Comparison of ENCODE assay signal across 9 cellular contexts in genomic region chr12:54016478-54016964, GRCh38. TPM values are rescaled to one million over a fixed set of nuclear protein-coding genes. Genes with fewer than 3 reads are reported as not detected.
DNase-seq lines count a peak whose midpoint lies in the region; ATAC-seq and TF ChIP-seq lines count a peak whose summit lies in the region.
"Had no signal": no experiment of that assay in that cellular context is flagged by ENCODE, and none has a peak within 500 bp of the region (broad histone marks: within the 10 kb centered on the region; RNA-seq: fewer than 3 reads in every experiment).

No MANE protein-coding gene starts in this region.

- H3K4me1 ChIP-seq in BE2C: peaks cover 24% of the 10 kb centered on the region
- H3K4me1 ChIP-seq in mesenchymal stem cell (ENCODE audit: control insufficient read depth, insufficient read depth, low read depth, low read length): peaks cover 26% of the 10 kb centered on the region

- H2AFZ ChIP-seq in mesenchymal stem cell (ENCODE audit: low read depth, low read length): no peak overlapping the region

- peak overlapping the region; percentile 45 for H2BK120ac ChIP-seq in mesenchymal stem cell (ENCODE audit: low read depth, low read length)

- H3K4me3 ChIP-seq in BE2C (ENCODE audit: low read depth, low read length) (peak overlapping the region; percentile 80), mesenchymal stem cell (ENCODE audit: insufficient read depth in 1 of 2, low read depth in 1 of 2, low read length in 2 of 2) (peak overlapping the region in 1 of 2 experiments; percentile 91)

- H2AK5ac ChIP-seq in mesenchymal stem cell (ENCODE audit: low read length, severe bottlenecking): no peak overlapping the region

- peak overlapping the region; percentile 95 for H4K91ac ChIP-seq in mesenchymal stem cell (ENCODE audit: low read length)

- no peaks in the 10 kb centered on the region for H3K79me1 ChIP-seq in mesenchymal stem cell (replicated peaks; ENCODE audit: low read length, poor library complexity, severe bottlenecking)

- under 1% methylated on average over 19 of the region's 25 CpGs for WGBS in mesenchymal stem cell

- H3K27me3 ChIP-seq in BE2C: no peaks in the 10 kb centered on the region
- no peaks in the 10 kb centered on the region for H3K27me3 ChIP-seq in mesenchymal stem cell (ENCODE audit: control insufficient read depth in 1 of 2, insufficient read depth in 1 of 2, low read length in 2 of 2)

- peak overlapping the region; percentile 60 for H2BK5ac ChIP-seq in mesenchymal stem cell (ENCODE audit: low read depth, low read length, poor library complexity, severe bottlenecking)

- no peak overlapping the region for H4K8ac ChIP-seq in mesenchymal stem cell (ENCODE audit: low read length)

- no peak for TF ChIP-seq EP300 in Ishikawa (IDR thresholded peaks at IDR 0.05; ENCODE audit: borderline replicate concordance)

- peak overlapping the region; percentile 98 for H3K27ac ChIP-seq in mesenchymal stem cell (ENCODE audit: low read length, poor library complexity, severe bottlenecking)

- H2BK12ac ChIP-seq in mesenchymal stem cell (ENCODE audit: low read length in 2 of 2): no peak overlapping the region

- H3K4me2 ChIP-seq in mesenchymal stem cell (ENCODE audit: low read length, poor library complexity, severe bottlenecking): peak overlapping the region; percentile 63

- H3K4ac ChIP-seq in mesenchymal stem cell (ENCODE audit: low read depth in 1 of 2, low read length in 2 of 2): peak overlapping the region in 1 of 2 experiments; percentile 52

- ATAC-seq in SK-N-SH treated with all-trans-retinoic acid at 6 μM for 48 hours (peak; percentile 58), HG03439 (IDR thresholded peaks at IDR 0.05; ENCODE audit: unreplicated experiment) (no peak)
- ATAC-seq: Right ventricle myocardium inferior had no signal

- H3K36me3 ChIP-seq in BE2C: no peaks in the 10 kb centered on the region
- H3K36me3 ChIP-seq in mesenchymal stem cell (ENCODE audit: control insufficient read depth in 1 of 2, insufficient read depth in 2 of 2, low read depth in 1 of 2, low read length in 2 of 2): no peaks in the 10 kb centered on the region

- H3K9me3 ChIP-seq in BE2C (no peaks in the 10 kb centered on the region), mesenchymal stem cell (ENCODE audit: control insufficient read depth, low read length) (no peaks in the 10 kb centered on the region)

- DNase-seq in BE2C (peak; percentile 53), mesenchymal stem cell (peak; percentile 93)
- DNase-seq in effector CD4-positive, alpha-beta T cell: no peak
- DNase-seq in stimulated activated CD4-positive, alpha-beta T cell treated with anti-CD3 and anti-CD28 coated beads, Interleukin-12 subunit alpha, Interleukin-12 subunit beta, amount 100 ng/mL, for 4 hours: no peak
- no peak for DNase-seq in activated effector memory CD4-positive, alpha-beta T cell treated with anti-CD3 and anti-CD28 coated beads, Interleukin-2, amount 50 U/mL, for 16 hours

- H3K23ac ChIP-seq in mesenchymal stem cell (ENCODE audit: low read length in 2 of 2): no peak overlapping the region

- H3K18ac ChIP-seq in mesenchymal stem cell (ENCODE audit: low read depth in 1 of 2, low read length in 2 of 2): peak overlapping the region; percentile 5 to 91

- TF ChIP-seq CTCF in BE2C (IDR thresholded peaks at IDR 0.05; ENCODE audit: low read depth, low read length): no peak

- no peak overlapping the region for H3K14ac ChIP-seq in mesenchymal stem cell (ENCODE audit: low read length in 2 of 2)

- H3K9ac ChIP-seq in mesenchymal stem cell (ENCODE audit: low read length): peak overlapping the region; percentile 96

- no peak for TF ChIP-seq RAD21 in Ishikawa (IDR thresholded peaks at IDR 0.05; ENCODE audit: low read depth)

- peak overlapping the region; percentile 63 for H2BK15ac ChIP-seq in mesenchymal stem cell (ENCODE audit: low read depth, poor library complexity, severe bottlenecking)

TF ChIP-seq in Ishikawa, 13 proteins besides CTCF, POLR2A, EP300 and RAD21:
- TF ChIP-seq YY1 (IDR thresholded peaks at IDR 0.05; ENCODE audit: low read depth) (0 out of 2 replicates have a peak, but pooled peaks have one; percentile 52), TCF12 (IDR thresholded peaks at IDR 0.05; ENCODE audit: low read depth) (no peak)
TF ChIP-seq in Ishikawa: peak in this region for 1.

TF ChIP-seq in SK-N-SH treated with all-trans-retinoic acid at 6 μM for 48 hours, 23 proteins besides CTCF, POLR2A, EP300 and RAD21 (continues in another document):
- TF ChIP-seq, protein P1, sequence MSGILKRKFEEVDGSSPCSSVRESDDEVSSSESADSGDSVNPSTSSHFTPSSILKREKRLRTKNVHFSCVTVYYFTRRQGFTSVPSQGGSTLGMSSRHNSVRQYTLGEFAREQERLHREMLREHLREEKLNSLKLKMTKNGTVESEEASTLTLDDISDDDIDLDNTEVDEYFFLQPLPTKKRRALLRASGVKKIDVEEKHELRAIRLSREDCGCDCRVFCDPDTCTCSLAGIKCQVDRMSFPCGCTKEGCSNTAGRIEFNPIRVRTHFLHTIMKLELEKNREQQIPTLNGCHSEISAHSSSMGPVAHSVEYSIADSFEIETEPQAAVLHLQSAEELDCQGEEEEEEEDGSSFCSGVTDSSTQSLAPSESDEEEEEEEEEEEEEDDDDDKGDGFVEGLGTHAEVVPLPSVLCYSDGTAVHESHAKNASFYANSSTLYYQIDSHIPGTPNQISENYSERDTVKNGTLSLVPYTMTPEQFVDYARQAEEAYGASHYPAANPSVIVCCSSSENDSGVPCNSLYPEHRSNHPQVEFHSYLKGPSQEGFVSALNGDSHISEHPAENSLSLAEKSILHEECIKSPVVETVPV (CRISPR knock-in tag; IDR thresholded peaks at IDR 0.05): no peak
- TF ChIP-seq ZNF70 (CRISPR knock-in tag; IDR thresholded peaks at IDR 0.05): no peak
- no peak for TF ChIP-seq CSDC2 (CRISPR knock-in tag; IDR thresholded peaks at IDR 0.05)
- no peak for TF ChIP-seq CREB5 (CRISPR knock-in tag; IDR thresholded peaks at IDR 0.05; ENCODE audit: low read depth)
- no peak for TF ChIP-seq RARB (CRISPR knock-in tag; IDR thresholded peaks at IDR 0.05)
- TF ChIP-seq, protein P2, sequence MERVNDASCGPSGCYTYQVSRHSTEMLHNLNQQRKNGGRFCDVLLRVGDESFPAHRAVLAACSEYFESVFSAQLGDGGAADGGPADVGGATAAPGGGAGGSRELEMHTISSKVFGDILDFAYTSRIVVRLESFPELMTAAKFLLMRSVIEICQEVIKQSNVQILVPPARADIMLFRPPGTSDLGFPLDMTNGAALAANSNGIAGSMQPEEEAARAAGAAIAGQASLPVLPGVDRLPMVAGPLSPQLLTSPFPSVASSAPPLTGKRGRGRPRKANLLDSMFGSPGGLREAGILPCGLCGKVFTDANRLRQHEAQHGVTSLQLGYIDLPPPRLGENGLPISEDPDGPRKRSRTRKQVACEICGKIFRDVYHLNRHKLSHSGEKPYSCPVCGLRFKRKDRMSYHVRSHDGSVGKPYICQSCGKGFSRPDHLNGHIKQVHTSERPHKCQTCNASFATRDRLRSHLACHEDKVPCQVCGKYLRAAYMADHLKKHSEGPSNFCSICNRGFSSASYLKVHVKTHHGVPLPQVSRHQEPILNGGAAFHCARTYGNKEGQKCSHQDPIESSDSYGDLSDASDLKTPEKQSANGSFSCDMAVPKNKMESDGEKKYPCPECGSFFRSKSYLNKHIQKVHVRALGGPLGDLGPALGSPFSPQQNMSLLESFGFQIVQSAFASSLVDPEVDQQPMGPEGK (CRISPR knock-in tag; IDR thresholded peaks at IDR 0.05; ENCODE audit: borderline replicate concordance): no peak
- no peak for TF ChIP-seq BACH2 (CRISPR knock-in tag; IDR thresholded peaks at IDR 0.05; ENCODE audit: borderline replicate concordance)
- no peak for TF ChIP-seq ZNF565 (CRISPR knock-in tag; conservative IDR thresholded peaks at IDR 0.05; ENCODE audit: low read depth)
- no peak for TF ChIP-seq ZFP3 (CRISPR knock-in tag; IDR thresholded peaks at IDR 0.05)
- TF ChIP-seq OSR1 (CRISPR knock-in tag; IDR thresholded peaks at IDR 0.05): no peak
- no peak for TF ChIP-seq TOX (CRISPR knock-in tag; IDR thresholded peaks at IDR 0.05; ENCODE audit: borderline replicate concordance)
- no peak for TF ChIP-seq ZC3H10 (CRISPR knock-in tag; IDR thresholded peaks at IDR 0.05)
- TF ChIP-seq SNAI2 (CRISPR knock-in tag; IDR thresholded peaks at IDR 0.05): no peak
- no peak for TF ChIP-seq ZNF8 (CRISPR knock-in tag; IDR thresholded peaks at IDR 0.05)

RNA-seq across cellular contexts. Expression of gene HOXC8, which starts 7.7 kb away (rescaled TPM):
- 24.8 TPM for polyA plus RNA-seq in BE2C (2012; ENCODE audit: insufficient read depth, insufficient read length, low read depth)
- 66.4 TPM for polyA plus RNA-seq in mesenchymal stem cell (2013, experiment 1 of 2)
- 67.1 TPM for polyA plus RNA-seq in mesenchymal stem cell (2013, experiment 2 of 2)

RNA-seq across cellular contexts. Expression of gene HOXC6, which starts 11.7 kb away (rescaled TPM):
- polyA plus RNA-seq in BE2C (2012; ENCODE audit: insufficient read depth, insufficient read length, low read depth): 45.2 TPM
- 49.1 TPM for polyA plus RNA-seq in mesenchymal stem cell (2013, experiment 1 of 2)
- 49.1 TPM for polyA plus RNA-seq in mesenchymal stem cell (2013, experiment 2 of 2)

RNA-seq across cellular contexts. Expression of gene HOXC5, which starts 16.3 kb away (rescaled TPM):
- polyA plus RNA-seq in BE2C (2012; ENCODE audit: insufficient read depth, insufficient read length, low read depth): 8.1 TPM
- 0.30 TPM for polyA plus RNA-seq in mesenchymal stem cell (2013, experiment 1 of 2)
- polyA plus RNA-seq in mesenchymal stem cell (2013, experiment 2 of 2): 0.27 TPM

RNA-seq across cellular contexts. Expression of gene HOXC9, which starts 16.6 kb away (rescaled TPM):
- polyA plus RNA-seq in BE2C (2012; ENCODE audit: insufficient read depth, insufficient read length, low read depth): 33.9 TPM
- 18.0 TPM for polyA plus RNA-seq in mesenchymal stem cell (2013, experiment 1 of 2)
- polyA plus RNA-seq in mesenchymal stem cell (2013, experiment 2 of 2): 18.5 TPM

RNA-seq across cellular contexts. Expression of gene HOXC10, which starts 31.6 kb away (rescaled TPM):
- polyA plus RNA-seq in BE2C (2012; ENCODE audit: insufficient read depth, insufficient read length, low read depth): 49.3 TPM
- 8.9 TPM for polyA plus RNA-seq in mesenchymal stem cell (2013, experiment 1 of 2)
- 9.4 TPM for polyA plus RNA-seq in mesenchymal stem cell (2013, experiment 2 of 2)

Comparison
In these comparisons a context has a peak if more than half of its experiments do, and no peak if none do; other contexts are left out.
1. DNase-seq: peak in BE2C (single experiment) and mesenchymal stem cell (single experiment); none in effector CD4-positive, alpha-beta T cell (single experiment), stimulated activated CD4-positive, alpha-beta T cell treated with anti-CD3 and anti-CD28 coated beads, Interleukin-12 subunit alpha, Interleukin-12 subunit beta, amount 100 ng/mL, for 4 hours (single experiment) and activated effector memory CD4-positive, alpha-beta T cell treated with anti-CD3 and anti-CD28 coated beads, Interleukin-2, amount 50 U/mL, for 16 hours (single experiment).